In the genomic region with DNA sequence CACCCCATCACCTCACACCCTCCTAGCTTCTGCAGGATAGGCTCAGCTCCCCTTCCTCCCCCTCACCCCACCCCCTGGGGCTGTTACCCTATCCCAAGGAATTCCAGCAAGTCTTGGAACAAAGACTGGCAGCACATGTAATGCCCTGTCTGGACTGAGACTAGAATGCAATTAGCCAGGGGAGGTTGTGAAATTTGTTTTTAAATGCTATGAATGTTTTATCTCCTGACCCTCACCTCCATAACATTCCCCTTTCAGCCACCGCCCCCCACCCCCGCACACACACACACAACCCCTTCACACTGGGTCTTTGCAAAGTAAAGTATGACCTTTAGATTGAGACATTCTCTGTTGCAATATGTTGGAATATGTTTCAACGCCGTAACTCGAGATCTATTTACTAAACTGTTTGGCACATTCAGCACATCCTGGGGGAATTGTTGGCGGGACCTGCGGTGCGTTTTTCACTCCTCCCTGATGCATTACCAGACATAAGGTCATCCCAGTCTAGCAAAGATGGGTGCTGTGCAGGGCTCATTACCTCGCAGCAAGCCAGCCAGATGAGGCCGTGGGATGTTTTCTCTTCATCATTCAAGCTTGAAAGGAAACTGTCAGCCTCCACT, we compare ENCODE assay signal across 11 cellular contexts.
DNase-seq lines count a peak whose midpoint lies in the region; ATAC-seq, FAIRE-seq and TF ChIP-seq lines count a peak whose summit lies in the region.
"Had no signal": no experiment of that assay in that cellular context is flagged by ENCODE, and none has a peak within 500 bp of the region (broad histone marks: within the 10 kb centered on the region; RNA-seq: fewer than 3 reads in every experiment).

No MANE protein-coding gene starts in this region.

- intact Hi-C loops in Right ventricle myocardium inferior (cut with DNase I) = loop anchor here (5.0 kb wide), 1 partner anchor 72 kb away; no protein-coding TSS in a partner anchor
- intact Hi-C loops in cardiac septum (cut with DNase I) = loop anchor here (5.0 kb wide), 2 partner anchors 77 to 307 kb away; no protein-coding TSS in a partner anchor
- intact Hi-C loops in mucosa of descending colon (cut with DNase I, micrococcal nuclease) = no loop called here

- H3K9me3 ChIP-seq in mucosa of descending colon = no peaks in the 10 kb centered on the region
- H3K9me3 ChIP-seq: BE2C, heart left ventricle had no signal

- no peak overlapping the region for H3K4me3 ChIP-seq in mucosa of descending colon
- H3K4me3 ChIP-seq: heart left ventricle had no signal

- H3K36me3 ChIP-seq in mucosa of descending colon (ENCODE audit: low read depth) = no peaks in the 10 kb centered on the region
- H3K36me3 ChIP-seq: BE2C, heart left ventricle had no signal

- DNase-seq in Right ventricle myocardium inferior (ENCODE audit: missing footprints) (peak; percentile 69), cardiac septum (ENCODE audit: low spot score) (no peak), mucosa of descending colon (peak in 1 of 3 donors; percentile 4), D721Med (ENCODE audit: insufficient read length, low spot score) (no peak)
- DNase-seq in central memory CD4-positive, alpha-beta T cell = no peak
- DNase-seq: BE2C; stimulated activated CD4-positive, alpha-beta T cell treated with anti-CD3 and anti-CD28 coated beads, Interleukin-4, amount 100 ng/mL, for 1 hour had no signal

- H3K4me1 ChIP-seq in mucosa of descending colon (ENCODE audit: low read depth) = no peaks in the 10 kb centered on the region
- H3K4me1 ChIP-seq: BE2C had no signal

- FAIRE-seq in endometrium (lab: Jason Lieb, UNC) = peak; percentile 26
- no peak for FAIRE-seq in D721Med (lab: Jason Lieb, UNC)

- TF ChIP-seq CTCF in mucosa of descending colon (IDR thresholded peaks at IDR 0.05) (no peak), D721Med (IDR thresholded peaks at IDR 0.05; ENCODE audit: insufficient read depth, missing control alignments) (no peak)

- ATAC-seq in Right ventricle myocardium inferior = peak; percentile 66
- peak; percentile 23 for ATAC-seq in mucosa of descending colon
- no peak for ATAC-seq in HG02840 (IDR thresholded peaks at IDR 0.05; ENCODE audit: low FRiP score, unreplicated experiment)
- no peak for ATAC-seq in GM21529 (IDR thresholded peaks at IDR 0.05; ENCODE audit: unreplicated experiment)

Comparison
In these comparisons a context has a peak if more than half of its experiments do, and no peak if none do; other contexts are left out.
1. ATAC-seq: peak in Right ventricle myocardium inferior (single experiment) and mucosa of descending colon (single experiment); none in HG02840 (single experiment) and GM21529 (single experiment).
2. intact Hi-C loops: an anchor here in Right ventricle myocardium inferior (5.0 kb wide) and cardiac septum (5.0 kb wide); none called in mucosa of descending colon.